In genomic region chr20:20443509-20443908, GRCh38 we compare ENCODE assay signal across 20 cellular contexts.
"Had no signal": no experiment of that assay in that cellular context is flagged by ENCODE, and none has a peak within 500 bp of the region (broad histone marks: within the 10 kb centered on the region; RNA-seq: fewer than 3 reads in every experiment).

No MANE protein-coding gene starts in this region.

- H3K36me3 Mint-ChIP-seq: neural progenitor cell had no signal

- H3K9me3 Mint-ChIP-seq: neural progenitor cell; stimulated activated naive CD8-positive, alpha-beta T cell treated with anti-CD3 and anti-CD28 coated beads, Interleukin-15, Interleukin-2, amounts not matched to agents 100 ng/mL and 50 ng/mL, for 24 hours had no signal

- H3K27ac ChIP-seq: left ventricle myocardium inferior, neural progenitor cell, prostate gland, right atrium auricular region, tibial nerve, uterus, VCaP had no signal

- H3K9ac ChIP-seq: neural progenitor cell had no signal

- H3K4me1 ChIP-seq: prostate gland, uterus had no signal

- H3K27me3 Mint-ChIP-seq: stimulated activated naive CD8-positive, alpha-beta T cell treated with anti-CD3 and anti-CD28 coated beads, Interleukin-15, Interleukin-2, amounts not matched to agents 100 ng/mL and 50 ng/mL, for 24 hours had no signal

- H3K27ac Mint-ChIP-seq: neural progenitor cell; stimulated activated naive CD8-positive, alpha-beta T cell treated with anti-CD3 and anti-CD28 coated beads, Interleukin-15, Interleukin-2, amounts not matched to agents 100 ng/mL and 50 ng/mL, for 24 hours had no signal

- DNase-seq: activated CD4-positive, alpha-beta T cell treated with anti-CD3 and anti-CD28 coated beads, Interleukin-2, amount 50 U/mL, for 1 hour; activated CD4-positive, CD25-positive, alpha-beta regulatory T cell treated with anti-CD3 and anti-CD28 coated beads, Interleukin-2, amount 50 U/mL, for 72 hours; activated CD8-positive, alpha-beta memory T cell treated with anti-CD3 and anti-CD28 coated beads, Interleukin-2, amount 50 U/mL, for 4 hours; activated effector memory CD4-positive, alpha-beta T cell treated with Interleukin-2 at 50 U/mL for 16 hours; activated naive CD4-positive, alpha-beta T cell treated with anti-CD3 and anti-CD28 coated beads, Interleukin-2, amount 50 U/mL, for 16 hours; activated T-cell treated with anti-CD3 and anti-CD28 coated beads, Interleukin-2, amount 50 U/mL, for 48 hours; aorta; cerebellar nuclear complex; cortex of kidney; head of caudate nucleus; left ventricle myocardium inferior; mammary epithelial cell; uterus had no signal

- H3K4me2 ChIP-seq: neural progenitor cell had no signal

- H3K9me3 ChIP-seq: left ventricle myocardium inferior, prostate gland, right atrium auricular region, tibial nerve, uterus had no signal

- H3K36me3 ChIP-seq: left ventricle myocardium inferior, neural progenitor cell, prostate gland, right atrium auricular region, uterus had no signal

- H3K4me3 ChIP-seq: left ventricle myocardium inferior, neural progenitor cell, prostate gland, right atrium auricular region, tibial nerve, uterus had no signal

- H3K4me3 Mint-ChIP-seq: neural progenitor cell; stimulated activated naive CD8-positive, alpha-beta T cell treated with anti-CD3 and anti-CD28 coated beads, Interleukin-15, Interleukin-2, amounts not matched to agents 100 ng/mL and 50 ng/mL, for 24 hours had no signal

- FAIRE-seq: frontal cortex had no signal

- H3K27me3 ChIP-seq: neural progenitor cell, right atrium auricular region, tibial nerve, uterus had no signal

- H2AFZ ChIP-seq: neural progenitor cell had no signal
